In genomic region chr11:19696904-19697303, GRCh38 we compare ENCODE assay signal across 19 cellular contexts. TPM values are rescaled to one million over a fixed set of nuclear protein-coding genes. Genes with fewer than 3 reads are reported as not detected.
DNase-seq lines count a peak whose midpoint lies in the region; ATAC-seq and TF ChIP-seq lines count a peak whose summit lies in the region.
"Had no signal": no experiment of that assay in that cellular context is flagged by ENCODE, and none has a peak within 500 bp of the region (broad histone marks: within the 10 kb centered on the region; RNA-seq: fewer than 3 reads in every experiment).

No MANE protein-coding gene starts in this region.

- no peaks in the 10 kb centered on the region for H3K9me3 ChIP-seq in mammary epithelial cell (replicated peaks; ENCODE audit: insufficient read depth, low read length)
- no peaks in the 10 kb centered on the region for H3K9me3 ChIP-seq in HEK293 (ENCODE audit: control insufficient read depth, insufficient read depth, low read depth, low read length)
- no peaks in the 10 kb centered on the region for H3K9me3 ChIP-seq in gastroesophageal sphincter
- peaks cover 0 to 2% of the 10 kb centered on the region in 2 donors for H3K9me3 ChIP-seq in stomach smooth muscle (ENCODE audit: control insufficient read depth in 2 of 2, low read length in 2 of 2)
- H3K9me3 ChIP-seq: A549 had no signal

- H3K27ac Mint-ChIP-seq in MCF 10A (ENCODE audit: low read depth, unreplicated experiment): peak overlapping the region; percentile 40
- H3K27ac Mint-ChIP-seq: GM23338, IgD-negative memory B cell had no signal

- no peak overlapping the region for H2AK5ac ChIP-seq in mesendoderm (ENCODE audit: low read length)

- no peaks in the 10 kb centered on the region for H3K79me2 ChIP-seq in mammary epithelial cell (ENCODE audit: insufficient read depth, low read length)
- H3K79me2 ChIP-seq in mesendoderm (ENCODE audit: control insufficient read depth, insufficient read depth, low read length): no peaks in the 10 kb centered on the region

- dilution Hi-C loops in mammary epithelial cell (cut with HindIII; ENCODE audit: low sequenced_read_pairs): no loop called here

- H3K36me3 ChIP-seq in mammary epithelial cell (ENCODE audit: insufficient read depth, low read length) (no peaks in the 10 kb centered on the region), HEK293 (ENCODE audit: control insufficient read depth in 2 of 2, insufficient read depth in 1 of 2, low read length in 2 of 2) (no peaks in the 10 kb centered on the region), gastroesophageal sphincter (no peaks in the 10 kb centered on the region), stomach smooth muscle (ENCODE audit: control insufficient read depth in 2 of 2, insufficient read depth in 2 of 2, low read length in 2 of 2) (no peaks in the 10 kb centered on the region), mesendoderm (ENCODE audit: control insufficient read depth, insufficient read depth, low read length) (no peaks in the 10 kb centered on the region)

- H3K4me1 ChIP-seq in mammary epithelial cell (ENCODE audit: insufficient read depth, low read length) (peaks cover 23% of the 10 kb centered on the region), HEK293 (ENCODE audit: control insufficient read depth, insufficient read depth, low read length) (no peaks in the 10 kb centered on the region), gastroesophageal sphincter (peaks cover 4 to 52% (median 5%) of the 10 kb centered on the region in 3 donors), stomach smooth muscle (ENCODE audit: control insufficient read depth, insufficient read depth, low read length) (peaks cover 45% of the 10 kb centered on the region), mesendoderm (ENCODE audit: control insufficient read depth, low read depth, low read length) (no peaks in the 10 kb centered on the region)

- H3K4ac ChIP-seq in mesendoderm (ENCODE audit: low read depth, low read length): no peak overlapping the region

- TF ChIP-seq EP300 in gastroesophageal sphincter (IDR thresholded peaks at IDR 0.05): no peak

- H3K27me3 Mint-ChIP-seq in MCF 10A (ENCODE audit: insufficient read depth, unreplicated experiment): no peaks in the 10 kb centered on the region

- DNase-seq in MCF 10A (ENCODE audit: unreplicated experiment) (no peak), mammary epithelial cell (no peak), mesendoderm (no peak), RKO (ENCODE audit: low spot score) (no peak)
- DNase-seq: AML-193; CD4-positive, alpha-beta memory T cell; DMS153; DMS79; GDM1 had no signal

- intact Hi-C loops in MCF 10A (cut with micrococcal nuclease): no loop called here
- intact Hi-C loops in mammary epithelial cell (cut with micrococcal nuclease): no loop called here

- H3K4me3 Mint-ChIP-seq in MCF 10A (ENCODE audit: unreplicated experiment): no peak overlapping the region
- H3K4me3 Mint-ChIP-seq: CD4-positive, alpha-beta memory T cell; GM23338; IgD-negative memory B cell had no signal

- no peak for TF ChIP-seq CTCF in MCF 10A (IDR thresholded peaks at IDR 0.05; ENCODE audit: unreplicated experiment)
- TF ChIP-seq CTCF in mammary epithelial cell (conservative IDR thresholded peaks at IDR 0.05 in 1 of 2, IDR thresholded peaks at IDR 0.05 in 1 of 2; ENCODE audit: extremely low read depth in 1 of 2, insufficient read depth in 1 of 2, low read depth in 1 of 2, low read length in 2 of 2): no peak
- TF ChIP-seq CTCF in HEK293 (tag by site-specific recombination; IDR thresholded peaks at IDR 0.05): no peak
- TF ChIP-seq CTCF in gastroesophageal sphincter (IDR thresholded peaks at IDR 0.05): no peak

- H4K20me1 ChIP-seq in mammary epithelial cell (ENCODE audit: insufficient read depth, low read length): no peaks in the 10 kb centered on the region

- CTCF ChIA-PET in MCF 10A (lab: Yijun Ruan, JAX): interaction anchor here (0.8 kb wide), 1 partner anchor 8 kb away, joined by 3 read pairs; no protein-coding TSS in a partner anchor
- CTCF ChIA-PET in mammary epithelial cell (lab: Charles Lee; ENCODE audit: low non-redundant PET): no interaction called here
- CTCF ChIA-PET in HEK293 (lab: Yijun Ruan, JAX): interaction anchor here (0.7 kb wide), 1 partner anchor 34 kb away, joined by 3 read pairs; no protein-coding TSS in a partner anchor

- ATAC-seq in gastroesophageal sphincter: no peak
- ATAC-seq: A549, HCT116, HepG2 had no signal

- no peak overlapping the region for H3K56ac ChIP-seq in mesendoderm (ENCODE audit: low read length)

- no peak overlapping the region for H4K8ac ChIP-seq in mesendoderm (ENCODE audit: low read depth, low read length)

- H3K79me1 ChIP-seq in mesendoderm (ENCODE audit: low read length): no peaks in the 10 kb centered on the region

- H3K4me3 ChIP-seq in mammary epithelial cell (replicated peaks in 1 of 3; ENCODE audit: insufficient read depth in 1 of 3, low read depth in 2 of 3, low read length in 3 of 3): no peak overlapping the region
- H3K4me3 ChIP-seq in HEK293 (ENCODE audit: low read depth, low read length): no peak overlapping the region
- H3K4me3 ChIP-seq in gastroesophageal sphincter: no peak overlapping the region
- no peak overlapping the region for H3K4me3 ChIP-seq in stomach smooth muscle (ENCODE audit: low read length in 2 of 2)
- H3K4me3 ChIP-seq in mesendoderm (ENCODE audit: low read length): no peak overlapping the region
- H3K4me3 ChIP-seq: A549, GM23338 had no signal

- H3K9ac ChIP-seq in mammary epithelial cell (ENCODE audit: insufficient read depth, low read length) (no peak overlapping the region), stomach smooth muscle (ENCODE audit: low read length in 2 of 2) (no peak overlapping the region), mesendoderm (ENCODE audit: low read length) (no peak overlapping the region)

- POLR2A ChIA-PET in MCF 10A (lab: Yijun Ruan, JAX) (interaction anchor here (2.9 to 4.0 kb wide), 2 partner anchors 16 kb away, joined by 17 to 22 read pairs; partner anchors contain the start of gene NAV2), HEK293 (lab: Yijun Ruan, JAX) (no interaction called here)

- in situ Hi-C loops in mammary epithelial cell (cut with MboI; ENCODE audit: low sequenced_read_pairs in 2 of 2): no loop called here

- no peak overlapping the region for H2BK5ac ChIP-seq in mesendoderm (ENCODE audit: low read length)

- no peak overlapping the region for H3K23ac ChIP-seq in mesendoderm (ENCODE audit: low read length)

- no peaks in the 10 kb centered on the region for H3K27me3 ChIP-seq in mammary epithelial cell (ENCODE audit: insufficient read depth, low read length)
- no peaks in the 10 kb centered on the region for H3K27me3 ChIP-seq in gastroesophageal sphincter
- H3K27me3 ChIP-seq in stomach smooth muscle (ENCODE audit: control insufficient read depth in 1 of 2, insufficient read depth in 2 of 2, low read length in 2 of 2): no peaks in the 10 kb centered on the region
- no peaks in the 10 kb centered on the region for H3K27me3 ChIP-seq in mesendoderm (ENCODE audit: insufficient read depth, low read length, poor library complexity)

- H3K4me2 ChIP-seq in mammary epithelial cell (ENCODE audit: insufficient read depth, low read depth, low read length): no peak overlapping the region
- no peak overlapping the region for H3K4me2 ChIP-seq in mesendoderm (ENCODE audit: low read length)
- H3K4me2 ChIP-seq: A549 had no signal

- no peak overlapping the region for H4K5ac ChIP-seq in mesendoderm (ENCODE audit: low read length)

- no peak overlapping the region for H3K18ac ChIP-seq in mesendoderm (ENCODE audit: low read length)

- no peak overlapping the region for H2AFZ ChIP-seq in mammary epithelial cell (ENCODE audit: low read depth, low read length)

- H2BK15ac ChIP-seq in mesendoderm (replicated peaks; ENCODE audit: low read depth): no peak overlapping the region

- H3K36me3 Mint-ChIP-seq in MCF 10A (ENCODE audit: insufficient read depth, unreplicated experiment): no peaks in the 10 kb centered on the region
- H3K36me3 Mint-ChIP-seq: IgD-negative memory B cell had no signal

- BruUV-seq in MCF 10A (replicated peaks; lab: Mats Ljungman, UMichigan) (no TSS peak), mammary epithelial cell (replicated peaks; lab: Mats Ljungman, UMichigan) (no TSS peak)

- no peak for TF ChIP-seq POLR2A in gastroesophageal sphincter (IDR thresholded peaks at IDR 0.05)

- H3K27ac ChIP-seq in mammary epithelial cell (ENCODE audit: insufficient read depth, low read depth, low read length) (no peak overlapping the region), HEK293 (ENCODE audit: extremely low read depth, low read depth, low read length) (no peak overlapping the region), gastroesophageal sphincter (peak overlapping the region in 3 of 4 donors; percentile 56 to 68 (median 65)), stomach smooth muscle (ENCODE audit: low read length) (peak overlapping the region; percentile 32), mesendoderm (ENCODE audit: low read depth, low read length) (no peak overlapping the region)
- H3K27ac ChIP-seq: 22Rv1, A549, C4-2B had no signal

- WGBS in mammary epithelial cell (ENCODE audit: low coverage, missing lambda C conversion rate): 100% methylated on average over 4 of the region's 4 CpGs
- 100% methylated on average over 2 to 4 of the region's 4 CpGs for WGBS in gastroesophageal sphincter (ENCODE audit: low coverage in 1 of 2), 2 donors
- WGBS in mesendoderm (ENCODE audit: extremely low coverage, insufficient coverage, low lambda C conversion rate): no CpG with 5 or more reads among the region's 4 CpGs

- H3K9me3 Mint-ChIP-seq in MCF 10A (ENCODE audit: unreplicated experiment): no peaks in the 10 kb centered on the region
- H3K9me3 Mint-ChIP-seq: GM23338, IgD-negative memory B cell had no signal

- no peak overlapping the region for H2BK120ac ChIP-seq in mesendoderm (ENCODE audit: low read depth, low read length)

- peaks cover 27% of the 10 kb centered on the region for H3K4me1 Mint-ChIP-seq in MCF 10A (ENCODE audit: insufficient read depth, unreplicated experiment)
- H3K4me1 Mint-ChIP-seq: IgD-negative memory B cell had no signal

TF ChIP-seq in HEK293, 187 proteins besides CTCF, POLR2A, EP300 and RAD21 (continues in another document):
- no peak for TF ChIP-seq ZBTB44 (tag by site-specific recombination; IDR thresholded peaks at IDR 0.05)

RNA-seq across cellular contexts. Expression of gene NAV2, which starts 15.7 kb away (rescaled TPM):
- 116 and 139 TPM in 2 replicates for total RNA-seq in MCF 10A (2022)
- 10 to 100 TPM; 38.4 to 46.2 TPM for total RNA-seq in mammary epithelial cell
- polyA plus RNA-seq in mammary epithelial cell: 11.0 TPM
- polyA minus RNA-seq in mammary epithelial cell: 44.8 TPM
- total RNA-seq in gastroesophageal sphincter: 10 to 100 TPM; 19.5 to 57.1 (median 43.4) TPM
- 41.5 TPM for polyA plus RNA-seq in mesendoderm (2013, experiment 1 of 2)
- polyA plus RNA-seq in mesendoderm (2013, experiment 2 of 2): 43.4 TPM

Comparison
In these comparisons a context has a peak if more than half of its experiments do, and no peak if none do; other contexts are left out.
1. H3K27ac ChIP-seq: peak in gastroesophageal sphincter (3 of 4) and stomach smooth muscle (single experiment); none in mammary epithelial cell (single experiment), HEK293 (single experiment) and mesendoderm (single experiment).